ENCODE assay signal across 26 cellular contexts in the genomic region with DNA sequence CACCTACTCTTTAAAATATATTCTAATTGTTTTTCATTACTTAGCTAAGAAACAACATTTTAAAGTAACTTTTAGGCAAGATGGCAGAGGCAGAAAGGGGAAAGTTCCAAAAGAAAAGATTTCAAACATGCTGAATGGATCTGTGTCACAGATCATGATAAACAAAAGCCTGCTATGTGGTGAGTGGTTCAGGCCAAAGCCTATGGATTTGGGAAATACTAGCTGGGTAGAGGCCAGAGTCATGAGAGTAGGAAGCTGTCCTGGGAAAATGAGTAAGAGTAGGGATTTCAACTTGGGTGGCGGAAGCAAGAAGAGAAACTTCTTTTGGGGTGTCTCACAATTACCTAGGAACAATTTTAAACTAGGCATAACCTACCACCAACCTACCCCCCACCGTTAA.
"Had no signal": no experiment of that assay in that cellular context is flagged by ENCODE, and none has a peak within 500 bp of the region (broad histone marks: within the 10 kb centered on the region; RNA-seq: fewer than 3 reads in every experiment).

No MANE protein-coding gene starts in this region.

- H3K27ac Mint-ChIP-seq: activated CD8-positive, alpha-beta T cell treated with anti-CD3 and anti-CD28 coated beads for 36 hours; activated T-cell treated with anti-CD3 and anti-CD28 coated beads, Interleukin-2, amount 50 U/mL, for 72 hours; activated T-helper 2 cell treated with anti-CD3 and anti-CD28 coated beads, Interferon-gamma antibody, Interleukin-2, Interleukin-4, amounts not matched to agents 10 μg/mL and 5 μg/mL and 100 μg/mL, durations not matched to agents 14 hours and 24 hours and 36 hours; T-cell had no signal

- H3K27me3 ChIP-seq: brain microvascular endothelial cell, cardiac muscle cell, MG63 had no signal

- H3K4me3 ChIP-seq: cardiac muscle cell, MG63 had no signal

- H3K4me1 Mint-ChIP-seq: T-cell had no signal

- DNase-seq: activated CD4-positive, alpha-beta T cell treated with anti-CD3 and anti-CD28 coated beads for 4 hours; activated CD8-positive, alpha-beta memory T cell treated with anti-CD3 and anti-CD28 coated beads, Interleukin-2, amount 50 U/mL, for 4 hours; activated CD8-positive, alpha-beta T cell treated with anti-CD3 and anti-CD28 coated beads for 36 hours; activated gamma-delta T cell treated with Interleukin-2 at 50 U/mL for 16 hours; activated naive CD4-positive, alpha-beta T cell treated with anti-CD3 and anti-CD28 coated beads, Interleukin-2, amount 50 U/mL, for 16 hours; activated T-cell treated with anti-CD3 and anti-CD28 coated beads, Interleukin-2, amount 50 U/mL, for 72 hours; brain microvascular endothelial cell; cerebellar nuclear complex; MG63; NCI-H1105; NCI-H1436; NCI-H1694 treated with DMSO at 0.1 percent for 48 hours; NCI-H2029 treated with DMSO at 0.1 percent for 48 hours; NCI-H345; NCI-H510A; NCI-H526 treated with DMSO at 0.1 percent for 48 hours; NCI-H82; SIG-M5; T-cell; T-helper 2 cell; T1000 had no signal

- H3K27me3 Mint-ChIP-seq: activated CD8-positive, alpha-beta T cell treated with anti-CD3 and anti-CD28 coated beads for 36 hours; T-cell had no signal

- H3K9me3 ChIP-seq: MG63 had no signal

- H3K4me2 ChIP-seq: KMS-11 had no signal

- H3K9ac ChIP-seq: KMS-11 had no signal

- H3K9me3 Mint-ChIP-seq: activated CD8-positive, alpha-beta T cell treated with anti-CD3 and anti-CD28 coated beads for 36 hours; activated T-cell treated with anti-CD3 and anti-CD28 coated beads, Interleukin-2, amount 50 U/mL, for 72 hours; activated T-helper 2 cell treated with anti-CD3 and anti-CD28 coated beads, Interferon-gamma antibody, Interleukin-2, Interleukin-4, amounts not matched to agents 10 μg/mL and 5 μg/mL and 100 μg/mL, durations not matched to agents 14 hours and 24 hours and 36 hours; T-cell had no signal

- H3K27ac ChIP-seq: brain microvascular endothelial cell, cardiac muscle cell, KMS-11, VCaP had no signal

- ATAC-seq: activated CD4-positive, CD25-positive, alpha-beta regulatory T cell treated with anti-CD3 and anti-CD28 coated beads, Interleukin-2, amount 50 U/mL, for 24 hours; activated CD8-positive, alpha-beta T cell treated with anti-CD3 and anti-CD28 coated beads for 36 hours; activated T-cell treated with anti-CD3 and anti-CD28 coated beads, Interleukin-2, amount 50 U/mL, for 72 hours; T-cell had no signal

- H3K36me3 ChIP-seq: brain microvascular endothelial cell, cardiac muscle cell, MG63 had no signal

- H3K4me3 Mint-ChIP-seq: activated CD8-positive, alpha-beta T cell treated with anti-CD3 and anti-CD28 coated beads for 36 hours; activated T-cell treated with anti-CD3 and anti-CD28 coated beads, Interleukin-2, amount 50 U/mL, for 72 hours; T-cell had no signal
